ENCODE assay signal across 28 cellular contexts in genomic region chr2:220987839-220988238, GRCh38.
"Had no signal": no experiment of that assay in that cellular context is flagged by ENCODE, and none has a peak within 500 bp of the region (broad histone marks: within the 10 kb centered on the region; RNA-seq: fewer than 3 reads in every experiment).

No MANE protein-coding gene starts in this region.

- ATAC-seq: effector memory CD8-positive, alpha-beta T cell; esophagus mucosa; foreskin keratinocyte; gastrocnemius medialis; gastroesophageal sphincter; heart left ventricle; heart right ventricle had no signal

- H3K36me3 ChIP-seq: colonic mucosa, esophagus muscularis mucosa, esophagus squamous epithelium, gastrocnemius medialis, gastroesophageal sphincter, heart left ventricle, heart right ventricle had no signal

- H3K27ac ChIP-seq: colonic mucosa, coronary artery, dorsolateral prefrontal cortex, epithelial cell of prostate, esophagus muscularis mucosa, esophagus squamous epithelium, foreskin keratinocyte, gastrocnemius medialis, gastroesophageal sphincter, heart left ventricle, heart right ventricle had no signal

- H3K9me3 ChIP-seq: colonic mucosa, esophagus muscularis mucosa, esophagus squamous epithelium, gastrocnemius medialis, gastroesophageal sphincter, heart left ventricle, heart right ventricle had no signal

- H3K27me3 ChIP-seq: colonic mucosa, esophagus muscularis mucosa, gastrocnemius medialis, gastroesophageal sphincter, heart right ventricle had no signal

- FAIRE-seq: colon, endometrium, endothelial cell of umbilical vein, frontal cortex had no signal

- DNase-seq: colonic mucosa; cortex of kidney; dermis blood vessel endothelial cell; dorsolateral prefrontal cortex; effector CD4-positive, alpha-beta T cell; effector CD8-positive, alpha-beta T cell; effector memory CD4-positive, alpha-beta T cell; effector memory CD8-positive, alpha-beta T cell; endodermal cell; erythroblast; esophagus squamous epithelium; foreskin fibroblast; foreskin keratinocyte; foreskin melanocyte; gastrocnemius medialis; glutamatergic neuron; head of caudate nucleus; heart left ventricle; heart right ventricle had no signal

- H3K4me3 ChIP-seq: colonic mucosa, coronary artery, dorsolateral prefrontal cortex, esophagus muscularis mucosa, esophagus squamous epithelium, gastrocnemius medialis, gastroesophageal sphincter, heart left ventricle, heart right ventricle had no signal

- H3K4me1 ChIP-seq: colonic mucosa, esophagus muscularis mucosa, esophagus squamous epithelium, foreskin keratinocyte, gastrocnemius medialis, gastroesophageal sphincter, heart left ventricle, heart right ventricle had no signal
